Comparison of ENCODE assay signal across 16 cellular contexts in the genomic region with DNA sequence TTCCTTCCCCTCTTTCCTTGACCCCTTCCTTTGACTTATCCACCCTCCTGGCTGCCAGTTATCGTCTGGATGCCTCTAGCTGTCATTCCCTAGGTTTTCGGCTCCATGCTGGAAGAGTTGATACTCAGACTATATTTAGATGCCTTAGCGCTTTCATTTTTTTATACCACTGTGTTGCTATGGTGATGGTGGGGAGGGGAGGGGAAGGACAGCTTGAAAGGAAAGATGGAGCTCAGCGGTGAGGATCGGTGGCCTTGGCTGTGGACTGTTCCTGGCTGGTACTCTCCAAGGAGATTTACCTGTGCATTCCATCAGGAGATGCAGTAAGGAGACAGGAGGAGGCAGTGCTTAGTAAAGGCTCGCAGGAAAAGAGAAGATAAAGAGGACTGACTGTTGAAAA.
"Had no signal": no experiment of that assay in that cellular context is flagged by ENCODE, and none has a peak within 500 bp of the region (broad histone marks: within the 10 kb centered on the region; RNA-seq: fewer than 3 reads in every experiment).

No MANE protein-coding gene starts in this region.

- DNase-seq: activated CD4-positive, alpha-beta T cell treated with anti-CD3 and anti-CD28 coated beads for 36 hours; activated CD8-positive, alpha-beta memory T cell treated with anti-CD3 and anti-CD28 coated beads, Interleukin-2, amount 50 U/mL, for 48 hours; activated CD8-positive, alpha-beta T cell treated with anti-CD3 and anti-CD28 coated beads for 36 hours; activated naive CD4-positive, alpha-beta T cell treated with anti-CD3 and anti-CD28 coated beads, Interleukin-2, amount 50 U/mL, for 16 hours; activated naive CD8-positive, alpha-beta T cell treated with anti-CD3 and anti-CD28 coated beads, Interleukin-2, amount 10 ng/mL, durations not matched to agents 7 days and 5 days; activated T-cell treated with anti-CD3 and anti-CD28 coated beads, Interleukin-2, amount 50 U/mL, for 1 hour; adrenal gland; Karpas-422; NCI-H1048; NCI-H146; NCI-H2081 treated with DMSO at 0.1 percent for 48 hours; NCI-H2171 treated with DMSO at 0.1 percent for 48 hours; NCI-H82; SIG-M5; T-cell; WERI-Rb-1 had no signal
